In the genomic region with DNA sequence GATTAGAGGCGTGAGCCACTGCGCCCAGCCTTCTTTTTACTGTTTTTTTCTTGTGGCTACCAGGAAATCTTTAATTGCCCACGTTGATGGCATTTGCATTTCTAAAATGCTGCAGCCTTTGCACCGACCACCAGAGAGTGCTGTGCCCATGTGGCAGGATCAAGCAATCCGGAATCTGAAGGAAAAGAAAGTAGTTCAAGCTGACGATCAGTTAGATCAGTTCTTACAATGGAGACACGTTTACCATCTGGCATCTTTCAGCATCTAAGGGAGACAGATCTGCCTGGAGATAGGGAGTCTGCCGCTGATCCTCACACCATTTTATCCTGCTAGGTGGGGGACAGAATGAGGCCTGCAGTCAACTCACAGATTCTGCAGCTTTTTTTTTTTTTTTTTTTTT, we compare ENCODE assay signal across 8 cellular contexts. TPM values are rescaled to one million over a fixed set of nuclear protein-coding genes. Genes with fewer than 3 reads are reported as not detected.
A peak's percentile ranks its signal among the peaks of the same experiment; 100 is the strongest.
DNase-seq lines count a peak whose midpoint lies in the region; TF ChIP-seq lines count a peak whose summit lies in the region.

No MANE protein-coding gene starts in this region.

- H3K27me3 ChIP-seq in osteoblast (ENCODE audit: insufficient read depth, low read length): peaks cover 2% of the 10 kb centered on the region

- no peaks in the 10 kb centered on the region for H3K9me3 Mint-ChIP-seq in chondrocyte (ENCODE audit: low read depth)

- no peaks in the 10 kb centered on the region for H3K79me2 ChIP-seq in osteoblast (ENCODE audit: insufficient read depth, low read length)

- no peak overlapping the region for H3K4me3 Mint-ChIP-seq in chondrocyte (ENCODE audit: unreplicated experiment)

- peak; percentile 49 for TF ChIP-seq CTCF in GM10266 (IDR thresholded peaks at IDR 0.05; ENCODE audit: control insufficient read depth, insufficient read depth, low read depth, missing control alignments)
- peak; percentile 79 for TF ChIP-seq CTCF in chondrocyte (IDR thresholded peaks at IDR 0.05)
- TF ChIP-seq CTCF in osteoblast (IDR thresholded peaks at IDR 0.05; ENCODE audit: extremely low read depth, low read depth, low read length): peak; percentile 68

- H3K36me3 Mint-ChIP-seq in chondrocyte (ENCODE audit: low read depth): no peaks in the 10 kb centered on the region

- no peaks in the 10 kb centered on the region for H3K4me1 Mint-ChIP-seq in chondrocyte (ENCODE audit: low read depth)

- H3K9me3 ChIP-seq in osteoblast (ENCODE audit: low read depth, low read length): no peaks in the 10 kb centered on the region

- peaks cover 15% of the 10 kb centered on the region for H3K27me3 Mint-ChIP-seq in chondrocyte (ENCODE audit: low read depth)

- DNase-seq in AG08395 (ENCODE audit: low spot score): peak; percentile 73
- DNase-seq in GM10266 (ENCODE audit: extremely low spot score): no peak
- DNase-seq in NCI-H774 (lab: John Stamatoyannopoulos, UW): peak; percentile 28
- no peak for DNase-seq in chondrocyte (ENCODE audit: low spot score)
- DNase-seq in osteoblast (ENCODE audit: insufficient read length, low spot score, missing footprints): peak; percentile 23
- no peak for DNase-seq in activated gamma-delta T cell treated with Interleukin-2 at 50 U/mL for 16 hours
- DNase-seq in HuH-7.5 (ENCODE audit: low spot score): no peak
- DNase-seq in NCI-H226: no peak

- H3K4me2 ChIP-seq in osteoblast (ENCODE audit: insufficient read depth, low read length): peak overlapping the region; percentile 9

- H3K27ac Mint-ChIP-seq in chondrocyte (ENCODE audit: unreplicated experiment): no peak overlapping the region

- H3K27ac ChIP-seq in osteoblast (ENCODE audit: low read depth, low read length): no peak overlapping the region

- no peak overlapping the region for H2AFZ ChIP-seq in osteoblast (ENCODE audit: low read length)

- no peaks in the 10 kb centered on the region for H3K36me3 ChIP-seq in osteoblast (ENCODE audit: insufficient read depth, low read length)

- no peaks in the 10 kb centered on the region for H3K4me1 ChIP-seq in osteoblast (ENCODE audit: insufficient read depth, low read length)

- no peaks in the 10 kb centered on the region for H4K20me1 ChIP-seq in osteoblast (ENCODE audit: insufficient read depth, low read length)

- no peak overlapping the region for H3K4me3 ChIP-seq in osteoblast (ENCODE audit: insufficient read depth, low read length)

RNA-seq across cellular contexts. Expression of a gene that starts 19.9 kb away (rescaled TPM):
- total RNA-seq in chondrocyte (1.7 to 17.0 TPM (median 2.0 TPM) in 3 replicates), osteoblast (under 0.01 and 0.36 TPM in 2 replicates)

Comparison
In these comparisons a context has a peak if more than half of its experiments do, and no peak if none do; other contexts are left out.
1. DNase-seq: peak in AG08395 (single experiment), NCI-H774 (single experiment) and osteoblast (single experiment); none in GM10266 (single experiment), chondrocyte (single experiment), activated gamma-delta T cell treated with Interleukin-2 at 50 U/mL for 16 hours (single experiment), HuH-7.5 (single experiment) and NCI-H226 (single experiment).
2. Peak in every context shown above with its lines, with median percentiles within 50 percentile points of each other: CTCF ChIP-seq.